In genomic region chr11:104370478-104370877, GRCh38 we compare ENCODE assay signal across 23 cellular contexts.
DNase-seq lines count a peak whose midpoint lies in the region; ATAC-seq and TF ChIP-seq lines count a peak whose summit lies in the region.
"Had no signal": no experiment of that assay in that cellular context is flagged by ENCODE, and none has a peak within 500 bp of the region (broad histone marks: within the 10 kb centered on the region; RNA-seq: fewer than 3 reads in every experiment).

No MANE protein-coding gene starts in this region.

- WGBS in spleen, 5 donors: 66 to 71% (median 68%) methylated on average over 3 of the region's 3 CpGs

- DNase-seq in GM12865 (ENCODE audit: low read depth) (peak; percentile 3), T-helper 2 cell (no peak), BE2C (no peak), HuH-7.5 (ENCODE audit: low spot score) (no peak), spleen (no peak)
- DNase-seq: activated CD4-positive, alpha-beta memory T cell treated with anti-CD3 and anti-CD28 coated beads for 36 hours; activated naive CD4-positive, alpha-beta T cell treated with Interleukin-2 at 50 U/mL for 16 hours; activated T-cell treated with anti-CD3 and anti-CD28 coated beads for 4 hours; amygdala; Caco-2; glutamatergic neuron; left colon; NCI-H146; NCI-H2227 treated with DMSO at 0.1 percent for 48 hours; posterior cingulate gyrus had no signal

- H3K4me3 ChIP-seq in GM12865 (ENCODE audit: low read depth, low read length) (no peak overlapping the region), BE2C (ENCODE audit: low read depth, low read length) (no peak overlapping the region), spleen (no peak overlapping the region)
- H3K4me3 ChIP-seq: cardiac muscle cell, SK-N-MC, suprapubic skin had no signal

- H3K27ac ChIP-seq in spleen: no peak overlapping the region
- H3K27ac ChIP-seq: cardiac muscle cell, SK-N-MC, suprapubic skin had no signal

- H3K9me3 ChIP-seq in BE2C: no peaks in the 10 kb centered on the region
- peaks cover 0 to 14% (median 3%) of the 10 kb centered on the region in 8 donors for H3K9me3 ChIP-seq in spleen
- H3K9me3 ChIP-seq: Caco-2, suprapubic skin had no signal

- peak; percentile 65 for ATAC-seq in GM18909 (IDR thresholded peaks at IDR 0.05; ENCODE audit: poor library complexity, unreplicated experiment)
- peak; percentile 82 for ATAC-seq in HG02870 (IDR thresholded peaks at IDR 0.05; ENCODE audit: unreplicated experiment)
- ATAC-seq in HG03565 (IDR thresholded peaks at IDR 0.05; ENCODE audit: unreplicated experiment): peak; percentile 87
- ATAC-seq: left colon, sciatic nerve, WTC11 had no signal

- H3K4me1 ChIP-seq in BE2C (no peaks in the 10 kb centered on the region), spleen (no peaks in the 10 kb centered on the region)
- H3K4me1 ChIP-seq: Caco-2, suprapubic skin had no signal

- intact Hi-C loops in spleen (cut with DNase I; ENCODE audit: low total_unique reads): no loop called here

- TF ChIP-seq CTCF in GM12865 (IDR thresholded peaks at IDR 0.05; ENCODE audit: insufficient read depth, low read depth, low read length, missing control alignments) (no peak), BE2C (IDR thresholded peaks at IDR 0.05; ENCODE audit: low read depth, low read length) (no peak), spleen (IDR thresholded peaks at IDR 0.05 in 8 of 11, conservative IDR thresholded peaks at IDR 0.05 in 3 of 11) (no peak)

- H3K36me3 ChIP-seq in BE2C: no peaks in the 10 kb centered on the region
- no peaks in the 10 kb centered on the region for H3K36me3 ChIP-seq in spleen
- H3K36me3 ChIP-seq: cardiac muscle cell, suprapubic skin had no signal

- no peak for TF ChIP-seq POLR2A in spleen (IDR thresholded peaks at IDR 0.05)

- no peaks in the 10 kb centered on the region for H3K27me3 ChIP-seq in BE2C
- H3K27me3 ChIP-seq in spleen (replicated peaks in 1 of 7): no peaks in the 10 kb centered on the region
- H3K27me3 ChIP-seq: cardiac muscle cell, suprapubic skin had no signal
